In genomic region chr4:3502941-3503936, GRCh38 we compare ENCODE assay signal across 11 cellular contexts. TPM values are rescaled to one million over a fixed set of nuclear protein-coding genes. Genes with fewer than 3 reads are reported as not detected.
"Had no signal": no experiment of that assay in that cellular context is flagged by ENCODE, and none has a peak within 500 bp of the region (broad histone marks: within the 10 kb centered on the region; RNA-seq: fewer than 3 reads in every experiment).

No MANE protein-coding gene starts in this region.

- H3K27ac ChIP-seq: vagina had no signal

- H3K9me3 Mint-ChIP-seq: activated naive CD8-positive, alpha-beta T cell treated with anti-CD3 and anti-CD28 coated beads for 36 hours; natural killer cell; T-helper 1 cell treated with Interleukin-12 subunit alpha and Interleukin-12 subunit beta and Interleukin-4 antibody, amounts not matched to agents 30 μg/mL and 1 μg/mL, for 36 hours; WTC11 had no signal

- H3K27ac Mint-ChIP-seq: activated naive CD8-positive, alpha-beta T cell treated with anti-CD3 and anti-CD28 coated beads for 36 hours; natural killer cell; T-helper 1 cell treated with Interleukin-12 subunit alpha and Interleukin-12 subunit beta and Interleukin-4 antibody, amounts not matched to agents 30 μg/mL and 1 μg/mL, for 36 hours; WTC11 had no signal

- H3K4me3 ChIP-seq: vagina had no signal

- ATAC-seq: left colon, natural killer cell, SK-N-SH treated with all-trans-retinoic acid at 6 μM for 48 hours, WTC11 had no signal

- H3K27me3 Mint-ChIP-seq: activated naive CD8-positive, alpha-beta T cell treated with anti-CD3 and anti-CD28 coated beads for 36 hours had no signal

- H3K27me3 ChIP-seq: vagina had no signal

- DNase-seq: activated naive CD8-positive, alpha-beta T cell treated with anti-CD3 and anti-CD28 coated beads for 36 hours; dermis blood vessel endothelial cell; erythroblast; left colon; natural killer cell; stimulated activated CD4-positive, alpha-beta T cell treated with anti-CD3 and anti-CD28 coated beads, Interleukin-12 subunit alpha, Interleukin-12 subunit beta, amount 100 ng/mL, for 4 hours had no signal

- H3K36me3 Mint-ChIP-seq: natural killer cell had no signal

- H3K4me1 Mint-ChIP-seq: WTC11 had no signal

- H3K4me3 Mint-ChIP-seq: activated naive CD8-positive, alpha-beta T cell treated with anti-CD3 and anti-CD28 coated beads for 36 hours; natural killer cell; T-helper 1 cell treated with Interleukin-12 subunit alpha and Interleukin-12 subunit beta and Interleukin-4 antibody, amounts not matched to agents 30 μg/mL and 1 μg/mL, for 36 hours; WTC11 had no signal

- H3K9me3 ChIP-seq: vagina had no signal

RNA-seq across cellular contexts. Expression of gene DOK7, which starts 40.1 kb away (rescaled TPM):
- total RNA-seq: activated naive CD8-positive, alpha-beta T cell treated with anti-CD3 and anti-CD28 coated beads for 36 hours; omental fat pad had no signal
